ENCODE assay signal across 20 cellular contexts in genomic region chr6:117448011-117448410, GRCh38. TPM values are rescaled to one million over a fixed set of nuclear protein-coding genes. Genes with fewer than 3 reads are reported as not detected.
DNase-seq lines count a peak whose midpoint lies in the region; ATAC-seq and TF ChIP-seq lines count a peak whose summit lies in the region.
"Had no signal": no experiment of that assay in that cellular context is flagged by ENCODE, and none has a peak within 500 bp of the region (broad histone marks: within the 10 kb centered on the region; RNA-seq: fewer than 3 reads in every experiment).

No MANE protein-coding gene starts in this region.

- DNase-seq in EL (peak; percentile 19), SJSA1 (ENCODE audit: low read depth in 1 of 2, low spot score in 2 of 2) (peak in 1 of 2 experiments; percentile 65), fibroblast of lung (ENCODE audit: low read depth in 2 of 2) (peak in 1 of 2 donors; percentile 62), osteoblast (ENCODE audit: insufficient read length, low spot score, missing footprints) (no peak), COLO668 (lab: John Stamatoyannopoulos, UW; ENCODE audit: unreplicated experiment) (no peak)
- DNase-seq: activated CD4-positive, alpha-beta T cell treated with anti-CD3 and anti-CD28 coated beads, Interleukin-2, amount 10 ng/mL, durations not matched to agents 24 days and 14 days; activated T-cell treated with anti-CD3 and anti-CD28 coated beads, Interleukin-2, amount 50 U/mL, for 24 hours; adrenal gland; DMS 273 treated with DMSO at 0.1 percent for 48 hours; esophagus squamous epithelium; left ventricle myocardium superior; stimulated activated naive CD8-positive, alpha-beta T cell treated with anti-CD3 and anti-CD28 coated beads, Interleukin-15, Interleukin-2, amounts not matched to agents 100 U/mL and 50 U/mL, for 24 hours had no signal

- H3K36me3 ChIP-seq in SJSA1 (no peaks in the 10 kb centered on the region), fibroblast of lung (ENCODE audit: control insufficient read depth, insufficient read depth, low read length) (no peaks in the 10 kb centered on the region), osteoblast (ENCODE audit: insufficient read depth, low read length) (no peaks in the 10 kb centered on the region)
- H3K36me3 ChIP-seq: adrenal gland, esophagus squamous epithelium, neutrophil had no signal

- peak overlapping the region; percentile 96 for H3K27ac ChIP-seq in SJSA1
- H3K27ac ChIP-seq in fibroblast of lung (ENCODE audit: insufficient read depth, low read length) = no peak overlapping the region
- peak overlapping the region; percentile 96 for H3K27ac ChIP-seq in osteoblast (ENCODE audit: low read depth, low read length)
- H3K27ac ChIP-seq: adrenal gland, coronary artery, esophagus squamous epithelium, KMS-11, neutrophil had no signal

- H3K79me2 ChIP-seq in fibroblast of lung (ENCODE audit: control insufficient read depth, insufficient read depth, low read length) (no peaks in the 10 kb centered on the region), osteoblast (ENCODE audit: insufficient read depth, low read length) (no peaks in the 10 kb centered on the region)

- no peak overlapping the region for H3K4me3 Mint-ChIP-seq in activated T-helper 17 cell treated with anti-CD3 and anti-CD28 coated beads, Interleukin-2, amount 50 U/mL, for 72 hours
- H3K4me3 Mint-ChIP-seq: activated CD4-positive, alpha-beta T cell treated with anti-CD3 and anti-CD28 coated beads, Interleukin-2, amount 10 ng/mL, durations not matched to agents 24 days and 14 days; activated T-cell treated with anti-CD3 and anti-CD28 coated beads, Interleukin-2, amount 50 U/mL, for 24 hours had no signal

- TF ChIP-seq CTCF in fibroblast of lung (conservative IDR thresholded peaks at IDR 0.05 in 1 of 2, IDR thresholded peaks at IDR 0.05 in 1 of 2; ENCODE audit: low read depth in 1 of 2, low read length in 2 of 2) = no peak
- no peak for TF ChIP-seq CTCF in osteoblast (IDR thresholded peaks at IDR 0.05; ENCODE audit: extremely low read depth, low read depth, low read length)

- H3K36me3 Mint-ChIP-seq in activated T-helper 17 cell treated with anti-CD3 and anti-CD28 coated beads, Interleukin-2, amount 50 U/mL, for 72 hours (ENCODE audit: low read depth) = no peaks in the 10 kb centered on the region

- no peaks in the 10 kb centered on the region for H4K20me1 ChIP-seq in fibroblast of lung (ENCODE audit: control insufficient read depth, extremely low read depth, insufficient read depth, low read length)
- no peaks in the 10 kb centered on the region for H4K20me1 ChIP-seq in osteoblast (ENCODE audit: insufficient read depth, low read length)

- H3K9me3 Mint-ChIP-seq in activated T-helper 17 cell treated with anti-CD3 and anti-CD28 coated beads, Interleukin-2, amount 50 U/mL, for 72 hours = no peaks in the 10 kb centered on the region
- H3K9me3 Mint-ChIP-seq: activated CD4-positive, alpha-beta T cell treated with anti-CD3 and anti-CD28 coated beads, Interleukin-2, amount 10 ng/mL, durations not matched to agents 24 days and 14 days; activated T-cell treated with anti-CD3 and anti-CD28 coated beads, Interleukin-2, amount 50 U/mL, for 24 hours had no signal

- H3K9me3 ChIP-seq in SJSA1 (replicated peaks) = no peaks in the 10 kb centered on the region
- H3K9me3 ChIP-seq in fibroblast of lung (ENCODE audit: control insufficient read depth, insufficient read depth, low read depth, low read length) = no peaks in the 10 kb centered on the region
- no peaks in the 10 kb centered on the region for H3K9me3 ChIP-seq in osteoblast (ENCODE audit: low read depth, low read length)
- H3K9me3 ChIP-seq: adrenal gland, esophagus squamous epithelium, neutrophil had no signal

- H3K4me1 ChIP-seq in SJSA1 (replicated peaks) (peaks cover 45% of the 10 kb centered on the region), fibroblast of lung (ENCODE audit: control insufficient read depth, extremely low read depth, insufficient read depth, low read length) (peaks cover 15% of the 10 kb centered on the region), osteoblast (ENCODE audit: insufficient read depth, low read length) (peaks cover 67% of the 10 kb centered on the region)
- H3K4me1 ChIP-seq: adrenal gland had no signal

- peaks cover 42% of the 10 kb centered on the region for H3K27me3 Mint-ChIP-seq in activated T-helper 17 cell treated with anti-CD3 and anti-CD28 coated beads, Interleukin-2, amount 50 U/mL, for 72 hours

- H3K9ac ChIP-seq in fibroblast of lung (ENCODE audit: insufficient read depth, low read length) = no peak overlapping the region
- H3K9ac ChIP-seq: KMS-11 had no signal

- peak overlapping the region; percentile 38 for H3K4me2 ChIP-seq in fibroblast of lung (ENCODE audit: extremely low read depth, insufficient read depth, low read length)
- peak overlapping the region; percentile 35 for H3K4me2 ChIP-seq in osteoblast (ENCODE audit: insufficient read depth, low read length)
- H3K4me2 ChIP-seq: KMS-11 had no signal

- no peak overlapping the region for H2AFZ ChIP-seq in fibroblast of lung (ENCODE audit: low read length)
- H2AFZ ChIP-seq in osteoblast (ENCODE audit: low read length) = peak overlapping the region; percentile 8

- ATAC-seq in activated T-helper 17 cell treated with anti-CD3 and anti-CD28 coated beads, Interleukin-2, amount 50 U/mL, for 72 hours (replicated peaks) = no peak
- ATAC-seq in HG02642 (IDR thresholded peaks at IDR 0.05; ENCODE audit: poor library complexity, unreplicated experiment) = no peak
- no peak for ATAC-seq in GM21360 (IDR thresholded peaks at IDR 0.05; ENCODE audit: unreplicated experiment)
- ATAC-seq: left ventricle myocardium superior; stimulated activated naive CD8-positive, alpha-beta T cell treated with anti-CD3 and anti-CD28 coated beads, Interleukin-15, Interleukin-2, amounts not matched to agents 100 U/mL and 50 U/mL, for 24 hours had no signal

- no peaks in the 10 kb centered on the region for H3K27me3 ChIP-seq in SJSA1 (replicated peaks)
- H3K27me3 ChIP-seq in fibroblast of lung (ENCODE audit: control insufficient read depth, insufficient read depth, low read length) = no peaks in the 10 kb centered on the region
- H3K27me3 ChIP-seq in osteoblast (ENCODE audit: insufficient read depth, low read length) = no peaks in the 10 kb centered on the region

- no peaks in the 10 kb centered on the region for H3K4me1 Mint-ChIP-seq in activated T-helper 17 cell treated with anti-CD3 and anti-CD28 coated beads, Interleukin-2, amount 50 U/mL, for 72 hours
- H3K4me1 Mint-ChIP-seq: activated CD4-positive, alpha-beta T cell treated with anti-CD3 and anti-CD28 coated beads, Interleukin-2, amount 10 ng/mL, durations not matched to agents 24 days and 14 days had no signal

- H3K4me3 ChIP-seq in SJSA1 (no peak overlapping the region), fibroblast of lung (replicated peaks in 1 of 4; ENCODE audit: control extremely low read depth in 1 of 4, insufficient read depth in 1 of 4, low read depth in 3 of 4, low read length in 4 of 4) (no peak overlapping the region), osteoblast (ENCODE audit: insufficient read depth, low read length) (no peak overlapping the region)
- H3K4me3 ChIP-seq: adrenal gland, coronary artery, esophagus squamous epithelium, skin epidermis had no signal

- H3K27ac Mint-ChIP-seq in activated T-helper 17 cell treated with anti-CD3 and anti-CD28 coated beads, Interleukin-2, amount 50 U/mL, for 72 hours = no peak overlapping the region
- H3K27ac Mint-ChIP-seq: activated CD4-positive, alpha-beta T cell treated with anti-CD3 and anti-CD28 coated beads, Interleukin-2, amount 10 ng/mL, durations not matched to agents 24 days and 14 days; activated T-cell treated with anti-CD3 and anti-CD28 coated beads, Interleukin-2, amount 50 U/mL, for 24 hours had no signal

RNA-seq across cellular contexts. Expression of gene ROS1, which starts 22.3 kb away (rescaled TPM):
- not detected in 2 replicates for total RNA-seq in SJSA1 (2014; rRNA removed; shearing (Covaris generic))
- total RNA-seq in fibroblast of lung (under 0.01 TPM in 2 replicates), osteoblast (0.59 and 1.4 TPM in 2 replicates)
- polyA plus RNA-seq in fibroblast of lung = 0.01 TPM in 2 replicates
- polyA plus RNA-seq in fibroblast of lung (2012) = 0.01 TPM in 1 of 2 replicates, not detected in the other
- polyA minus RNA-seq in fibroblast of lung (ENCODE audit: low replicate concordance) = not detected in 2 replicates
- total RNA-seq in activated T-helper 17 cell treated with anti-CD3 and anti-CD28 coated beads, Interleukin-2, amount 50 U/mL, for 72 hours = not detected
- total RNA-seq: activated CD4-positive, alpha-beta T cell treated with anti-CD3 and anti-CD28 coated beads, Interleukin-2, amount 10 ng/mL, durations not matched to agents 24 days and 14 days; esophagus squamous epithelium; NCI-H460 had no signal
- polyA plus RNA-seq: adrenal gland had no signal

RNA-seq across cellular contexts. Expression of gene DCBLD1, which starts 34.5 kb away (rescaled TPM):
- 39.6 and 59.1 TPM in 2 replicates for total RNA-seq in SJSA1 (2014; rRNA removed; shearing (Covaris generic))
- 44.4 and 53.7 TPM in 2 replicates for total RNA-seq in fibroblast of lung
- 21.5 and 35.2 TPM in 2 replicates for polyA plus RNA-seq in fibroblast of lung
- 16.5 and 26.9 TPM in 2 replicates for polyA plus RNA-seq in fibroblast of lung (2012)
- polyA minus RNA-seq in fibroblast of lung (ENCODE audit: low replicate concordance) = 5.6 and 7.2 TPM in 2 replicates
- total RNA-seq in osteoblast = 22.1 and 29.7 TPM in 2 replicates
- 1 to 10 TPM; 1.8 to 2.9 TPM for total RNA-seq in activated T-helper 17 cell treated with anti-CD3 and anti-CD28 coated beads, Interleukin-2, amount 50 U/mL, for 72 hours
